ENCODE assay signal across 25 cellular contexts in the genomic region with DNA sequence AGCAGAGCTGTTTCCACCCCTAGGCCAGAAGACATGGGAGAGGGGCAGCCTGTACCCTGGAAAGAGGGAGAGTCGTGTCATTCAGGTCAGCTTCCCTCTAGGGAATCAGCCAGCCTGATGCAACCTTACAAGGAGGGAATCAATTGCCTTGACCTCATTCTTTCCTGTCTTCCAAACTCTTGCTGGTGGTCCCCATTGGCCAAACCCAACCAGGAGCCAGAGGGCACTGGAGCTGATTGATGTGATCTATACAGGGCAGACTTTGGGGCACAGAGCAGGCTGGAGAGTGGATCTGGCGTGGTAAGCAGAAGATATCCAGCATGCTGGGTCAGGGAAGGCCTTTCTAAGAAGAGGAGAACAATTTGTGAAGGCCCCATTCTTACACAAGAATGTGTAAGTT.
"Had no signal": no experiment of that assay in that cellular context is flagged by ENCODE, and none has a peak within 500 bp of the region (broad histone marks: within the 10 kb centered on the region; RNA-seq: fewer than 3 reads in every experiment).

No MANE protein-coding gene starts in this region.

- ATAC-seq: activated naive CD8-positive, alpha-beta T cell treated with anti-CD3 and anti-CD28 coated beads, Interleukin-2, amount 50 U/mL, for 24 hours; activated T-cell treated with anti-CD3 and anti-CD28 coated beads, Interleukin-2, amount 50 U/mL, for 4 hours; PC-3 had no signal

- H3K27ac ChIP-seq: Peyer's patch, SJSA1 had no signal

- DNase-seq: activated CD4-positive, alpha-beta T cell treated with anti-CD3 and anti-CD28 coated beads, Interleukin-2, amount 10 ng/mL, durations not matched to agents 24 days and 14 days; activated CD4-positive, alpha-beta T cell treated with anti-CD3 and anti-CD28 coated beads, Interleukin-2, amount 50 U/mL, for 4 hours; activated CD8-positive, alpha-beta memory T cell treated with anti-CD3 and anti-CD28 coated beads, Interleukin-2, amount 50 U/mL, for 4 hours; activated gamma-delta T cell treated with Interleukin-2 at 50 U/mL for 16 hours; activated naive CD4-positive, alpha-beta T cell treated with anti-CD3 and anti-CD28 coated beads for 36 hours; activated naive CD8-positive, alpha-beta T cell treated with anti-CD3 and anti-CD28 coated beads, Interleukin-2, amount 50 U/mL, for 24 hours; activated T-cell treated with anti-CD3 and anti-CD28 coated beads for 4 hours; activated T-cell treated with anti-CD3 and anti-CD28 coated beads, Interleukin-2, amount 50 U/mL, for 4 hours; anterior cingulate cortex; Karpas-422; KBM-7; NCI-H1105; NCI-H1436; NCI-H1694; NCI-H1930; NCI-H2081 treated with DMSO at 0.1 percent for 48 hours; NCI-H345; NCI-H524 treated with DMSO at 0.1 percent for 48 hours; NK-92 treated with Interleukin-12 subunit alpha and Interleukin-12 subunit beta, amount 100 ng/mL, for 24 hours; PC-3; RPMI8226; SHP77 treated with DMSO at 0.1 percent for 48 hours; SK-N-SH had no signal
